In genomic region chr15:28272587-28272986, GRCh38 we compare ENCODE assay signal across 33 cellular contexts.
"Had no signal": no experiment of that assay in that cellular context is flagged by ENCODE, and none has a peak within 500 bp of the region (broad histone marks: within the 10 kb centered on the region; RNA-seq: fewer than 3 reads in every experiment).

No MANE protein-coding gene starts in this region.

- H3K36me3 ChIP-seq: breast epithelium had no signal

- H3K27me3 ChIP-seq: adrenal gland, ascending aorta, breast epithelium, cardiac muscle cell, colonic mucosa, esophagus muscularis mucosa, foreskin keratinocyte, gastroesophageal sphincter, heart right ventricle, hepatocyte had no signal

- H3K9me3 ChIP-seq: adrenal gland, ascending aorta, breast epithelium, colonic mucosa, esophagus muscularis mucosa, gastroesophageal sphincter, heart right ventricle had no signal

- H3K4me3 ChIP-seq: adrenal gland, ascending aorta, breast epithelium, cardiac muscle cell, colonic mucosa, esophagus muscularis mucosa, gastroesophageal sphincter, heart right ventricle, hepatocyte had no signal

- H3K9me3 Mint-ChIP-seq: activated CD4-positive, alpha-beta memory T cell treated with anti-CD3 and anti-CD28 coated beads for 36 hours; activated CD4-positive, alpha-beta T cell treated with anti-CD3 and anti-CD28 coated beads, Interleukin-2, amount 10 ng/mL, durations not matched to agents 24 days and 14 days; activated naive CD4-positive, alpha-beta T cell treated with anti-CD3 and anti-CD28 coated beads for 36 hours; activated naive CD4-positive, alpha-beta T cell treated with anti-CD3 and anti-CD28 coated beads, Interleukin-2, amount 50 U/mL, for 24 hours; activated naive CD8-positive, alpha-beta T cell treated with anti-CD3 and anti-CD28 coated beads for 36 hours; activated naive CD8-positive, alpha-beta T cell treated with anti-CD3 and anti-CD28 coated beads, Interleukin-2, amount 50 U/mL, for 24 hours; activated T-helper 1 cell treated with anti-CD3 and anti-CD28 coated beads, Interleukin-12 subunit alpha, Interleukin-12 subunit beta, Interleukin-2, Interleukin-4 antibody, amounts not matched to agents 30 ng/mL and 10 ng/mL and 1 ng/mL, durations not matched to agents 14 hours and 24 hours and 36 hours; activated T-helper 2 cell treated with anti-CD3 and anti-CD28 coated beads, Interferon-gamma antibody, Interleukin-2, Interleukin-4, amounts not matched to agents 10 μg/mL and 5 μg/mL and 100 μg/mL, durations not matched to agents 14 hours and 24 hours and 36 hours; brain; endodermal cell had no signal

- H3K4me1 Mint-ChIP-seq: activated CD4-positive, alpha-beta T cell treated with anti-CD3 and anti-CD28 coated beads for 36 hours; activated CD4-positive, alpha-beta T cell treated with anti-CD3 and anti-CD28 coated beads, Interleukin-2, amount 10 ng/mL, durations not matched to agents 24 days and 14 days; activated CD8-positive, alpha-beta memory T cell treated with anti-CD3 and anti-CD28 coated beads, Interleukin-2, amount 10 ng/mL, durations not matched to agents 7 days and 5 days; activated naive CD4-positive, alpha-beta T cell treated with anti-CD3 and anti-CD28 coated beads, Interleukin-2, amount 50 U/mL, for 24 hours; activated naive CD8-positive, alpha-beta T cell treated with anti-CD3 and anti-CD28 coated beads for 36 hours; activated naive CD8-positive, alpha-beta T cell treated with anti-CD3 and anti-CD28 coated beads, Interleukin-2, amount 50 U/mL, for 24 hours had no signal

- H3K27ac Mint-ChIP-seq: activated CD4-positive, alpha-beta memory T cell treated with anti-CD3 and anti-CD28 coated beads for 36 hours; activated CD4-positive, alpha-beta T cell treated with anti-CD3 and anti-CD28 coated beads for 36 hours; activated CD4-positive, alpha-beta T cell treated with anti-CD3 and anti-CD28 coated beads, Interleukin-2, amount 10 ng/mL, durations not matched to agents 24 days and 14 days; activated CD8-positive, alpha-beta memory T cell treated with anti-CD3 and anti-CD28 coated beads, Interleukin-2, amount 10 ng/mL, durations not matched to agents 7 days and 5 days; activated CD8-positive, alpha-beta T cell treated with anti-CD3 and anti-CD28 coated beads, Interleukin-2, amount 10 ng/mL, durations not matched to agents 7 days and 5 days; activated naive CD4-positive, alpha-beta T cell treated with anti-CD3 and anti-CD28 coated beads for 36 hours; activated naive CD4-positive, alpha-beta T cell treated with anti-CD3 and anti-CD28 coated beads, Interleukin-2, amount 50 U/mL, for 24 hours; activated naive CD8-positive, alpha-beta T cell treated with anti-CD3 and anti-CD28 coated beads for 36 hours; activated naive CD8-positive, alpha-beta T cell treated with anti-CD3 and anti-CD28 coated beads, Interleukin-2, amount 50 U/mL, for 24 hours; activated T-helper 1 cell treated with anti-CD3 and anti-CD28 coated beads, Interleukin-12 subunit alpha, Interleukin-12 subunit beta, Interleukin-2, Interleukin-4 antibody, amounts not matched to agents 30 ng/mL and 10 ng/mL and 1 ng/mL, durations not matched to agents 14 hours and 24 hours and 36 hours; activated T-helper 2 cell treated with anti-CD3 and anti-CD28 coated beads, Interferon-gamma antibody, Interleukin-2, Interleukin-4, amounts not matched to agents 10 μg/mL and 5 μg/mL and 100 μg/mL, durations not matched to agents 14 hours and 24 hours and 36 hours; brain; endodermal cell had no signal

- H3K4me3 Mint-ChIP-seq: activated CD4-positive, alpha-beta memory T cell treated with anti-CD3 and anti-CD28 coated beads for 36 hours; activated CD4-positive, alpha-beta T cell treated with anti-CD3 and anti-CD28 coated beads for 36 hours; activated CD4-positive, alpha-beta T cell treated with anti-CD3 and anti-CD28 coated beads, Interleukin-2, amount 10 ng/mL, durations not matched to agents 24 days and 14 days; activated CD8-positive, alpha-beta memory T cell treated with anti-CD3 and anti-CD28 coated beads, Interleukin-2, amount 10 ng/mL, durations not matched to agents 7 days and 5 days; activated CD8-positive, alpha-beta T cell treated with anti-CD3 and anti-CD28 coated beads, Interleukin-2, amount 10 ng/mL, durations not matched to agents 7 days and 5 days; activated naive CD4-positive, alpha-beta T cell treated with anti-CD3 and anti-CD28 coated beads for 36 hours; activated naive CD4-positive, alpha-beta T cell treated with anti-CD3 and anti-CD28 coated beads, Interleukin-2, amount 50 U/mL, for 24 hours; activated naive CD8-positive, alpha-beta T cell treated with anti-CD3 and anti-CD28 coated beads for 36 hours; activated naive CD8-positive, alpha-beta T cell treated with anti-CD3 and anti-CD28 coated beads, Interleukin-2, amount 50 U/mL, for 24 hours; activated T-helper 1 cell treated with anti-CD3 and anti-CD28 coated beads, Interleukin-12 subunit alpha, Interleukin-12 subunit beta, Interleukin-2, Interleukin-4 antibody, amounts not matched to agents 30 ng/mL and 10 ng/mL and 1 ng/mL, durations not matched to agents 14 hours and 24 hours and 36 hours; brain; endodermal cell had no signal

- H3K27me3 Mint-ChIP-seq: activated CD4-positive, alpha-beta memory T cell treated with anti-CD3 and anti-CD28 coated beads for 36 hours; activated CD4-positive, alpha-beta T cell treated with anti-CD3 and anti-CD28 coated beads for 36 hours; activated CD4-positive, alpha-beta T cell treated with anti-CD3 and anti-CD28 coated beads, Interleukin-2, amount 10 ng/mL, durations not matched to agents 24 days and 14 days; activated CD8-positive, alpha-beta memory T cell treated with anti-CD3 and anti-CD28 coated beads, Interleukin-2, amount 10 ng/mL, durations not matched to agents 7 days and 5 days; activated naive CD4-positive, alpha-beta T cell treated with anti-CD3 and anti-CD28 coated beads, Interleukin-2, amount 50 U/mL, for 24 hours; activated naive CD8-positive, alpha-beta T cell treated with anti-CD3 and anti-CD28 coated beads for 36 hours; activated naive CD8-positive, alpha-beta T cell treated with anti-CD3 and anti-CD28 coated beads, Interleukin-2, amount 50 U/mL, for 24 hours; brain had no signal

- ATAC-seq: activated CD4-positive, alpha-beta T cell treated with anti-CD3 and anti-CD28 coated beads for 36 hours; activated CD8-positive, alpha-beta memory T cell treated with anti-CD3 and anti-CD28 coated beads, Interleukin-2, amount 10 ng/mL, durations not matched to agents 7 days and 5 days; activated CD8-positive, alpha-beta T cell treated with anti-CD3 and anti-CD28 coated beads, Interleukin-2, amount 10 ng/mL, durations not matched to agents 7 days and 5 days; activated naive CD8-positive, alpha-beta T cell treated with anti-CD3 and anti-CD28 coated beads, Interleukin-2, amount 50 U/mL, for 24 hours; foreskin keratinocyte; gastroesophageal sphincter; heart right ventricle had no signal

- H3K4me1 ChIP-seq: adrenal gland, ascending aorta, breast epithelium, colonic mucosa, esophagus muscularis mucosa, foreskin keratinocyte, gastroesophageal sphincter had no signal

- DNase-seq: activated CD4-positive, alpha-beta memory T cell treated with anti-CD3 and anti-CD28 coated beads for 36 hours; activated CD4-positive, alpha-beta T cell treated with anti-CD3 and anti-CD28 coated beads for 36 hours; activated CD4-positive, alpha-beta T cell treated with anti-CD3 and anti-CD28 coated beads, Interleukin-2, amount 10 ng/mL, durations not matched to agents 24 days and 14 days; activated CD4-positive, CD25-positive, alpha-beta regulatory T cell; activated CD4-positive, CD25-positive, alpha-beta regulatory T cell treated with anti-CD3 and anti-CD28 coated beads, Interleukin-2, amount 50 U/mL, for 72 hours; activated CD8-positive, alpha-beta memory T cell treated with anti-CD3 and anti-CD28 coated beads, Interleukin-2, amount 10 ng/mL, durations not matched to agents 7 days and 5 days; activated CD8-positive, alpha-beta memory T cell treated with anti-CD3 and anti-CD28 coated beads, Interleukin-2, amount 50 U/mL, for 4 hours; activated CD8-positive, alpha-beta T cell treated with anti-CD3 and anti-CD28 coated beads, Interleukin-2, amount 10 ng/mL, durations not matched to agents 7 days and 5 days; activated effector memory CD4-positive, alpha-beta T cell treated with anti-CD3 and anti-CD28 coated beads, Interleukin-2, amount 50 U/mL, for 16 hours; activated naive CD4-positive, alpha-beta T cell treated with anti-CD3 and anti-CD28 coated beads for 36 hours; activated naive CD8-positive, alpha-beta T cell treated with anti-CD3 and anti-CD28 coated beads for 36 hours; activated naive CD8-positive, alpha-beta T cell treated with anti-CD3 and anti-CD28 coated beads, Interleukin-2, amount 50 U/mL, for 24 hours; activated T-cell treated with anti-CD3 and anti-CD28 coated beads, Interleukin-2, amount 50 U/mL, for 1 hour; activated T-cell treated with anti-CD3 and anti-CD28 coated beads, Interleukin-2, amount 50 U/mL, for 48 hours; adrenal gland; central memory CD4-positive, alpha-beta T cell; cerebellar nuclear complex; colonic mucosa; effector CD8-positive, alpha-beta T cell; endodermal cell; foreskin keratinocyte; heart right ventricle; T-helper 2 cell had no signal

- H3K27ac ChIP-seq: adrenal gland, ascending aorta, breast epithelium, cardiac muscle cell, colonic mucosa, esophagus muscularis mucosa, foreskin keratinocyte, gastroesophageal sphincter, heart right ventricle, hepatocyte had no signal
